In genomic region chr1:159161001-159161718, GRCh38 we compare ENCODE assay signal across 7 cellular contexts. TPM values are rescaled to one million over a fixed set of nuclear protein-coding genes. Genes with fewer than 3 reads are reported as not detected.
A peak's percentile ranks its signal among the peaks of the same experiment; 100 is the strongest.
DNase-seq lines count a peak whose midpoint lies in the region; ATAC-seq, FAIRE-seq and TF ChIP-seq lines count a peak whose summit lies in the region.

No MANE protein-coding gene starts in this region.

- TF ChIP-seq CTCF in retinal pigment epithelial cell (conservative IDR thresholded peaks at IDR 0.05; ENCODE audit: low read depth, low read length), result peak; percentile 98

- intact Hi-C loops in left cardiac atrium (cut with DNase I), result loop anchor here (2.0 to 5.0 kb wide), 3 partner anchors 36 to 51 kb away; no protein-coding TSS in a partner anchor

- no peaks in the 10 kb centered on the region for H3K36me3 Mint-ChIP-seq in activated naive CD8-positive, alpha-beta T cell treated with anti-CD3 and anti-CD28 coated beads, Interleukin-2, amount 50 U/mL, for 24 hours (ENCODE audit: low read depth)

- H3K4me3 ChIP-seq in retinal pigment epithelial cell (ENCODE audit: low read length), result no peak overlapping the region

- H3K4me3 Mint-ChIP-seq in activated naive CD8-positive, alpha-beta T cell treated with anti-CD3 and anti-CD28 coated beads, Interleukin-2, amount 50 U/mL, for 24 hours, result no peak overlapping the region

- peak; percentile 87 for ATAC-seq in HG02610 (IDR thresholded peaks at IDR 0.05; ENCODE audit: unreplicated experiment)
- peak; percentile 75 for ATAC-seq in activated naive CD8-positive, alpha-beta T cell treated with anti-CD3 and anti-CD28 coated beads, Interleukin-2, amount 50 U/mL, for 24 hours
- ATAC-seq in left cardiac atrium, result peak; percentile 97 to 99

- no peak overlapping the region for H3K27ac Mint-ChIP-seq in activated naive CD8-positive, alpha-beta T cell treated with anti-CD3 and anti-CD28 coated beads, Interleukin-2, amount 50 U/mL, for 24 hours

- DNase-seq in GM12892 (ENCODE audit: insufficient read length) (no peak), NCI-H1048 (lab: John Stamatoyannopoulos, UW) (peak; percentile 62), SW 1271 (lab: John Stamatoyannopoulos, UW) (peak; percentile 3 to 66), left cardiac atrium (peak; percentile 74), retinal pigment epithelial cell (ENCODE audit: low read depth) (peak; percentile 29)
- peak; percentile 73 for DNase-seq in activated naive CD8-positive, alpha-beta T cell treated with anti-CD3 and anti-CD28 coated beads, Interleukin-2, amount 50 U/mL, for 24 hours

- peaks cover 41% of the 10 kb centered on the region for H3K27me3 Mint-ChIP-seq in activated naive CD8-positive, alpha-beta T cell treated with anti-CD3 and anti-CD28 coated beads, Interleukin-2, amount 50 U/mL, for 24 hours

- H3K9me3 Mint-ChIP-seq in activated naive CD8-positive, alpha-beta T cell treated with anti-CD3 and anti-CD28 coated beads, Interleukin-2, amount 50 U/mL, for 24 hours, result no peaks in the 10 kb centered on the region

- no peak for TF ChIP-seq POLR2A in GM12892 (IDR thresholded peaks at IDR 0.05; ENCODE audit: low read depth, low read length)

- no peaks in the 10 kb centered on the region for H3K4me1 Mint-ChIP-seq in activated naive CD8-positive, alpha-beta T cell treated with anti-CD3 and anti-CD28 coated beads, Interleukin-2, amount 50 U/mL, for 24 hours

- FAIRE-seq in GM12892 (lab: Jason Lieb, UNC), result peak; percentile 97

RNA-seq across cellular contexts. Expression of gene CADM3, which starts 10.3 kb away (rescaled TPM):
- polyA plus RNA-seq in GM12892 (2012; ENCODE audit: missing spikeins), result 0.23 TPM
- total RNA-seq in left cardiac atrium, result 10 to 100 TPM in 1 of 2 donors, 1 to 10 TPM in 1; 6.3 to 15.3 TPM

RNA-seq across cellular contexts. Expression of gene ACKR1, which starts 43.5 kb away (rescaled TPM):
- 2.1 TPM for polyA plus RNA-seq in GM12892 (2012; ENCODE audit: missing spikeins)
- total RNA-seq in left cardiac atrium, result 10 to 100 TPM; 38.0 to 66.9 TPM
